16 cellular contexts compared by ENCODE assay signal in the genomic region with DNA sequence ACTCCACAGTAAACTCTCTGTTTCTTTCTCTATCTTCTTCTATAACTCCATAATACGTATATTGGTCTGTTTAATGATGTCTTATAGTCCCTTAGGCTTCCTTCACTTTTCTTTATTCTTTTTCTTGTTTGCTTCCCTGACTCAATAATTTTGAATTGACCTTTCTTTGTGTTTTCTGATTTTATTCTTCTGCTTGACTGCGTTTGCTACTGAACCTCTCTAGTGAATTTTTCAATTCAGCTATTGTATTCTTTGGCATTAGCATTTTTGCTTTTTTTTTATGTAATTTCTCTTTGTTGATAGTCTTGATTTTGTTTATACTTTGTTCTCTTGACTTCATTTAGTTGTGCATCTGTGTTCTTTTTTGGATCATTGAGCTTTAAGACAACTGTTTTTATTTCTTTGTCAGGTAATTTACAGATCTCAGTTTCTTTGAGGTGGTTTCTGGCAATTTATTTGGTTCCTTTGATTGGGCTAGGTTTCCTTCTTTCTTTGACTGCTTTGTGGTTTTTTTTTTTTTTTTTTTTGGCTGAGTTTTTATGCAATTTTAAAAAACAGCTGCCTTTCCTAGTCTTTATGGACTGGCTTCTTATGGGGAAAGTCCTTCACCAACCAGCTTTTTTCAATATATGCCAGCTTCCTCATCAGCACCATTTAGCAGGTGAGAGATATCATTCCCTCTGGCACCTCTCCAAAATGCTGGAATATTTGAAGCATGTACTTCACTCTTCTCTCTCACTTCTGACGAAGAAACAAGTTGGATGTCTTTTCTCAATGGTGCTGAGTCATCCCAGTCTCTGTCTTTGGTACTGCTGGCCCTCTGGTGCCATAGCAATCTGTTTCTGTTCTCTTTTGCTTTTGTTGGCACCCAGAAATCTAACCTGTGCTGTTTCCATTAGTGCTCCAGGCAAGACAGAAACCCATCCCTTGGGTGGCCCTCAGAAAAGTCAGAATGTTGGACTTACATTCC. TPM values are rescaled to one million over a fixed set of nuclear protein-coding genes. Genes with fewer than 3 reads are reported as not detected.
DNase-seq lines count a peak whose midpoint lies in the region; ATAC-seq and TF ChIP-seq lines count a peak whose summit lies in the region.
"Had no signal": no experiment of that assay in that cellular context is flagged by ENCODE, and none has a peak within 500 bp of the region (broad histone marks: within the 10 kb centered on the region; RNA-seq: fewer than 3 reads in every experiment).

No MANE protein-coding gene starts in this region.

- H3K9me3 Mint-ChIP-seq in chondrocyte (ENCODE audit: low read depth), result peaks cover 25% of the 10 kb centered on the region

- H3K4me1 Mint-ChIP-seq in chondrocyte (ENCODE audit: low read depth), result no peaks in the 10 kb centered on the region
- H3K4me1 Mint-ChIP-seq: stimulated activated naive B cell treated with anti-CD40 and anti-IgM and Interleukin-4, amounts not matched to agents 10 μg/mL and 1 μg/mL and 100 μg/mL, for 72 hours had no signal

- TF ChIP-seq CTCF in GM12865 (IDR thresholded peaks at IDR 0.05; ENCODE audit: insufficient read depth, low read depth, low read length, missing control alignments), result no peak
- no peak for TF ChIP-seq CTCF in chondrocyte (IDR thresholded peaks at IDR 0.05)

- no peak overlapping the region for H3K4me3 ChIP-seq in GM12865 (ENCODE audit: low read depth, low read length)
- H3K4me3 ChIP-seq: heart right ventricle, MG63 had no signal

- no peak for ATAC-seq in HG03139 (IDR thresholded peaks at IDR 0.05; ENCODE audit: unreplicated experiment)
- ATAC-seq: activated CD8-positive, alpha-beta T cell treated with anti-CD3 and anti-CD28 coated beads, Interleukin-2, amount 10 ng/mL, durations not matched to agents 7 days and 5 days; activated naive CD4-positive, alpha-beta T cell treated with anti-CD3 and anti-CD28 coated beads, Interleukin-2, amount 50 U/mL, for 72 hours; heart right ventricle; stimulated activated naive B cell treated with anti-CD40 and anti-IgM and Interleukin-4, amounts not matched to agents 10 μg/mL and 1 μg/mL and 100 μg/mL, for 72 hours had no signal

- peak; percentile 50 for DNase-seq in A172 (ENCODE audit: low spot score)
- peak; percentile 52 for DNase-seq in GM12865 (ENCODE audit: low read depth)
- DNase-seq in MV-4-11 (lab: John Stamatoyannopoulos, UW), result peak; percentile 39
- DNase-seq in chondrocyte (ENCODE audit: low spot score), result no peak
- no peak for DNase-seq in NCI-H1436 treated with DMSO at 0.1 percent for 48 hours (lab: John Stamatoyannopoulos, UW)
- no peak for DNase-seq in activated gamma-delta T cell treated with Interleukin-2 at 50 U/mL for 16 hours
- DNase-seq in epidermal melanocyte (ENCODE audit: insufficient read length, low spot score), result no peak
- DNase-seq: activated CD8-positive, alpha-beta T cell treated with anti-CD3 and anti-CD28 coated beads, Interleukin-2, amount 10 ng/mL, durations not matched to agents 7 days and 5 days; heart right ventricle; MG63; NCI-H82; stimulated activated naive B cell treated with anti-CD40 and anti-IgM and Interleukin-4, amounts not matched to agents 10 μg/mL and 1 μg/mL and 100 μg/mL, for 72 hours had no signal

- no peak overlapping the region for H3K4me3 Mint-ChIP-seq in chondrocyte (ENCODE audit: unreplicated experiment)
- H3K4me3 Mint-ChIP-seq: activated CD8-positive, alpha-beta T cell treated with anti-CD3 and anti-CD28 coated beads, Interleukin-2, amount 10 ng/mL, durations not matched to agents 7 days and 5 days; stimulated activated naive B cell treated with anti-CD40 and anti-IgM and Interleukin-4, amounts not matched to agents 10 μg/mL and 1 μg/mL and 100 μg/mL, for 72 hours had no signal

- peak overlapping the region; percentile 57 for H3K27ac Mint-ChIP-seq in chondrocyte (ENCODE audit: unreplicated experiment)
- H3K27ac Mint-ChIP-seq: activated CD8-positive, alpha-beta T cell treated with anti-CD3 and anti-CD28 coated beads, Interleukin-2, amount 10 ng/mL, durations not matched to agents 7 days and 5 days; stimulated activated naive B cell treated with anti-CD40 and anti-IgM and Interleukin-4, amounts not matched to agents 10 μg/mL and 1 μg/mL and 100 μg/mL, for 72 hours had no signal

- H3K27me3 Mint-ChIP-seq in chondrocyte (ENCODE audit: low read depth), result no peaks in the 10 kb centered on the region
- H3K27me3 Mint-ChIP-seq: stimulated activated naive B cell treated with anti-CD40 and anti-IgM and Interleukin-4, amounts not matched to agents 10 μg/mL and 1 μg/mL and 100 μg/mL, for 72 hours had no signal

- peaks cover 53% of the 10 kb centered on the region for H3K36me3 Mint-ChIP-seq in chondrocyte (ENCODE audit: low read depth)

RNA-seq across cellular contexts. Expression of a gene that starts 17.6 kb away (rescaled TPM):
- total RNA-seq in A172 (2014; rRNA removed; shearing (Covaris generic)), result 93.0 and 108 TPM in 2 replicates
- 20.2 to 27.1 TPM (median 23.5 TPM) in 3 replicates for total RNA-seq in chondrocyte

RNA-seq across cellular contexts. Expression of a gene that starts 21.3 kb away (rescaled TPM):
- total RNA-seq in A172 (2014; rRNA removed; shearing (Covaris generic)), result 9.0 and 13.6 TPM in 2 replicates
- not detected in 3 replicates for total RNA-seq in chondrocyte
- total RNA-seq: activated CD8-positive, alpha-beta T cell treated with anti-CD3 and anti-CD28 coated beads, Interleukin-2, amount 10 ng/mL, durations not matched to agents 7 days and 5 days; activated naive CD4-positive, alpha-beta T cell treated with anti-CD3 and anti-CD28 coated beads, Interleukin-2, amount 50 U/mL, for 72 hours; dermis microvascular lymphatic vessel endothelial cell; T-helper 1 cell treated with Interleukin-12 subunit alpha and Interleukin-12 subunit beta and Interleukin-4 antibody, amounts not matched to agents 30 ng/mL and 1 ng/mL, for 36 hours had no signal

Comparison
In these comparisons a context has a peak if more than half of its experiments do, and no peak if none do; other contexts are left out.
1. DNase-seq: peak in A172 (single experiment), GM12865 (single experiment) and MV-4-11 (single experiment); none in chondrocyte (single experiment), NCI-H1436 treated with DMSO at 0.1 percent for 48 hours (single experiment), activated gamma-delta T cell treated with Interleukin-2 at 50 U/mL for 16 hours (single experiment) and epidermal melanocyte (single experiment).